1 cellular context compared by ENCODE assay signal in the genomic region with DNA sequence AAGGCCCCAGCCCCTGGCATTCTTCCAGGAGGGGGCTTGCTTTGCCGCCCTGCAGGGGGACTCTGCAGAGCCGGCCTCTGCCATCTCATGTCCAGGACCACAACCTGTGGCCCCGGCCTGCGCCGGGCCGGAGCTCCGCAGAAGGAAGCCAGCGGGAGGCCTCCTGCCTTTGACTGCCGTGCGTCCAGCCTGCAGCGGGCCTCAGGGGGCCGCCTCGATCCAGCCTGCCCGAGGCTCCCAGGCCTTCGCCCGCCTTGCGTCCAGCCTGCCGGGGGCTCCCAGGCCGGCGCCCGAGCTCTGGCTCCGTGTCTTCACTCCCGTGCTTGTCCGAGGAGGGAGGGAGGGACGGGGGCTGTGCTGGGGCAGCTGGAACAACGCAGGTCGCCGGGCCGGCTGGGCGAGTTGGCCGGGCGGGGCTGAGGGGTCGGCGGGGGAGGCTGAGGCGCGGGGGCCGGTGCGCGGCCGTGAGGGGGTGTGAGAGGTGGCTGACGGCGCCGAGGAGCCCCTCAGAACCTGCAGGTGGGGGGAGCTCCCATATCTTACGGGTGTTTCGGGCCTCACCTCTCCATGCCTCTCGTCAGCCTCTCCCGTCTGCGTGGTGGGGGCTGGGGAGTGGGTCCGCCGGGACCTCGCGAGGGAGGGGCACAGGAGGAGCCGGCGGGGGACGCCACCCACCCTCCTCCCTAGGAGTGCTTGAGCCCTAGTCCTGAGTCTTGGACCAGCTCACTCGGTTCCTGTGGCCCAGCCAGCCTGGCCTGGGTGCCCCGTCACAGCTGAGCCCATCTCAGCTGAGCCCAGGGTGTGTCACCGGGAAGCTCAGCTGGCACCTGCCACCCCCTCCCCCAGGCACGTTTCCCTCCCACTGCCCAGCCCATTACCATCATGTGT.
TF ChIP-seq lines count a peak whose summit lies in the region.

No MANE protein-coding gene starts in this region.

TF ChIP-seq in GM23338, 12 proteins besides CTCF, POLR2A, EP300 and RAD21 (continued from another document):
- TF ChIP-seq, protein P1, sequence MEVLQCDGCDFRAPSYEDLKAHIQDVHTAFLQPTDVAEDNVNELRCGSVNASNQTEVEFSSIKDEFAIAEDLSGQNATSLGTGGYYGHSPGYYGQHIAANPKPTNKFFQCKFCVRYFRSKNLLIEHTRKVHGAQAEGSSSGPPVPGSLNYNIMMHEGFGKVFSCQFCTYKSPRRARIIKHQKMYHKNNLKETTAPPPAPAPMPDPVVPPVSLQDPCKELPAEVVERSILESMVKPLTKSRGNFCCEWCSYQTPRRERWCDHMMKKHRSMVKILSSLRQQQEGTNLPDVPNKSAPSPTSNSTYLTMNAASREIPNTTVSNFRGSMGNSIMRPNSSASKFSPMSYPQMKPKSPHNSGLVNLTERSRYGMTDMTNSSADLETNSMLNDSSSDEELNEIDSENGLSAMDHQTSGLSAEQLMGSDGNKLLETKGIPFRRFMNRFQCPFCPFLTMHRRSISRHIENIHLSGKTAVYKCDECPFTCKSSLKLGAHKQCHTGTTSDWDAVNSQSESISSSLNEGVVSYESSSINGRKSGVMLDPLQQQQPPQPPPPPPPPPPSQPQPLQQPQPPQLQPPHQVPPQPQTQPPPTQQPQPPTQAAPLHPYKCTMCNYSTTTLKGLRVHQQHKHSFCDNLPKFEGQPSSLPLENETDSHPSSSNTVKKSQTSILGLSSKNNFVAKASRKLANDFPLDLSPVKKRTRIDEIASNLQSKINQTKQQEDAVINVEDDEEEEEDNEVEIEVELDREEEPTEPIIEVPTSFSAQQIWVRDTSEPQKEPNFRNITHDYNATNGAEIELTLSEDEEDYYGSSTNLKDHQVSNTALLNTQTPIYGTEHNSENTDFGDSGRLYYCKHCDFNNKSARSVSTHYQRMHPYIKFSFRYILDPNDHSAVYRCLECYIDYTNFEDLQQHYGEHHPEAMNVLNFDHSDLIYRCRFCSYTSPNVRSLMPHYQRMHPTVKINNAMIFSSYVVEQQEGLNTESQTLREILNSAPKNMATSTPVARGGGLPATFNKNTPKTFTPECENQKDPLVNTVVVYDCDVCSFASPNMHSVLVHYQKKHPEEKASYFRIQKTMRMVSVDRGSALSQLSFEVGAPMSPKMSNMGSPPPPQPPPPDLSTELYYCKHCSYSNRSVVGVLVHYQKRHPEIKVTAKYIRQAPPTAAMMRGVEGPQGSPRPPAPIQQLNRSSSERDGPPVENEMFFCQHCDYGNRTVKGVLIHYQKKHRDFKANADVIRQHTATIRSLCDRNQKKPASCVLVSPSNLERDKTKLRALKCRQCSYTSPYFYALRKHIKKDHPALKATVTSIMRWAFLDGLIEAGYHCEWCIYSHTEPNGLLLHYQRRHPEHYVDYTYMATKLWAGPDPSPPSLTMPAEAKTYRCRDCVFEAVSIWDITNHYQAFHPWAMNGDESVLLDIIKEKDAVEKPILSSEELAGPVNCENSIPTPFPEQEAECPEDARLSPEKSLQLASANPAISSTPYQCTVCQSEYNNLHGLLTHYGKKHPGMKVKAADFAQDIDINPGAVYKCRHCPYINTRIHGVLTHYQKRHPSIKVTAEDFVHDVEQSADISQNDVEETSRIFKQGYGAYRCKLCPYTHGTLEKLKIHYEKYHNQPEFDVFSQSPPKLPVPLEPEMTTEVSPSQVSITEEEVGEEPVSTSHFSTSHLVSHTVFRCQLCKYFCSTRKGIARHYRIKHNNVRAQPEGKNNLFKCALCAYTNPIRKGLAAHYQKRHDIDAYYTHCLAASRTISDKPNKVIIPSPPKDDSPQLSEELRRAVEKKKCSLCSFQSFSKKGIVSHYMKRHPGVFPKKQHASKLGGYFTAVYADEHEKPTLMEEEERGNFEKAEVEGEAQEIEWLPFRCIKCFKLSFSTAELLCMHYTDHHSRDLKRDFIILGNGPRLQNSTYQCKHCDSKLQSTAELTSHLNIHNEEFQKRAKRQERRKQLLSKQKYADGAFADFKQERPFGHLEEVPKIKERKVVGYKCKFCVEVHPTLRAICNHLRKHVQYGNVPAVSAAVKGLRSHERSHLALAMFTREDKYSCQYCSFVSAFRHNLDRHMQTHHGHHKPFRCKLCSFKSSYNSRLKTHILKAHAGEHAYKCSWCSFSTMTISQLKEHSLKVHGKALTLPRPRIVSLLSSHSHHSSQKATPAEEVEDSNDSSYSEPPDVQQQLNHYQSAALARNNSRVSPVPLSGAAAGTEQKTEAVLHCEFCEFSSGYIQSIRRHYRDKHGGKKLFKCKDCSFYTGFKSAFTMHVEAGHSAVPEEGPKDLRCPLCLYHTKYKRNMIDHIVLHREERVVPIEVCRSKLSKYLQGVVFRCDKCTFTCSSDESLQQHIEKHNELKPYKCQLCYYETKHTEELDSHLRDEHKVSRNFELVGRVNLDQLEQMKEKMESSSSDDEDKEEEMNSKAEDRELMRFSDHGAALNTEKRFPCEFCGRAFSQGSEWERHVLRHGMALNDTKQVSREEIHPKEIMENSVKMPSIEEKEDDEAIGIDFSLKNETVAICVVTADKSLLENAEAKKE (CRISPR knock-in tag; IDR thresholded peaks at IDR 0.05), result no peak
- TF ChIP-seq ZNF114 (CRISPR knock-in tag; IDR thresholded peaks at IDR 0.05), result no peak
